ENCODE assay signal across 1 cellular context in the genomic region with DNA sequence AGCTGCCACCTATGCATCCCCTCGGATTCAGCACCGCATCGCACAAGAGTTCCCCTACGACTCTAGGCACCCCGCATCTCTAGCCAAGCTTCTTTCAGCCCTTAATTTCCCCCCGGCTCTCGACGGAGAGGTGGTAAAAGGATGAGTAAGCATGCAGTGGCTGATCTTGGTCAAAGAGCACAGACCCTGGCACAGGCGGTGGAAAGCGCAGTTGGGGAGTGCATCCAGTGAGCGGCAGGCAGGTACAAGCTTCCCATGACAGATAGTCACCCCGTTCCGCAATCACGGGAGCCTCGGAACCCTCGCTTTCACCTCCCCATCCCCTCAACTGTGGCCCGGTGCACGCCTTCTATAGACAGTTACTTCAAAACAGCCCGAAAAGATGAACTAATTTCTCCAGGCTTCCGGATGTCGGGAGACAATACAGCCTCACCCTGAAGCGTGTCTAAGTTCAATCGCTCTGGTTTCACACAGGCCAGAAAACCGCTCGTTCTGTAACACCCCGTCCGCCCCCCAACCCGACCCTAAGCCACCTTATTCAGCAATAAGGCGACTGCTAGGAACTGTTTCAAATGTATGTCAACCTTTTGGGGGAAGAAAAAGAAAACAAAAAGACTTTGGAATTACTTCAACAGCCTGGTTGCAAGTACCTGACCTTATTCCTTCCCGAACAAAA.
TF ChIP-seq lines count a peak whose summit lies in the region.

No MANE protein-coding gene starts in this region.

TF ChIP-seq in IMR-90, 13 proteins besides CTCF, POLR2A, EP300 and RAD21 (continued from another document):
- 0 out of 2 replicates have a peak, but pooled peaks have one; percentile 2 for TF ChIP-seq MAFK (IDR thresholded peaks at IDR 0.05; ENCODE audit: low read depth, low read length)
- 0 out of 2 replicates have a peak, but pooled peaks have one; percentile 9 for TF ChIP-seq CHD1 (IDR thresholded peaks at IDR 0.05; ENCODE audit: low read depth, low read length)
- TF ChIP-seq, protein P1, sequence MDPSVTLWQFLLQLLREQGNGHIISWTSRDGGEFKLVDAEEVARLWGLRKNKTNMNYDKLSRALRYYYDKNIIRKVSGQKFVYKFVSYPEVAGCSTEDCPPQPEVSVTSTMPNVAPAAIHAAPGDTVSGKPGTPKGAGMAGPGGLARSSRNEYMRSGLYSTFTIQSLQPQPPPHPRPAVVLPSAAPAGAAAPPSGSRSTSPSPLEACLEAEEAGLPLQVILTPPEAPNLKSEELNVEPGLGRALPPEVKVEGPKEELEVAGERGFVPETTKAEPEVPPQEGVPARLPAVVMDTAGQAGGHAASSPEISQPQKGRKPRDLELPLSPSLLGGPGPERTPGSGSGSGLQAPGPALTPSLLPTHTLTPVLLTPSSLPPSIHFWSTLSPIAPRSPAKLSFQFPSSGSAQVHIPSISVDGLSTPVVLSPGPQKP (IDR thresholded peaks at IDR 0.05; ENCODE audit: borderline replicate concordance, low read depth, low read length) = no peak
- TF ChIP-seq RFX5 (IDR thresholded peaks at IDR 0.05; ENCODE audit: low read depth, low read length) = no peak
- 0 out of 2 replicates have a peak, but pooled peaks have one; percentile 2 for TF ChIP-seq SMC3 (IDR thresholded peaks at IDR 0.05; ENCODE audit: low read depth, low read length)
- TF ChIP-seq RCOR1 (IDR thresholded peaks at IDR 0.05; ENCODE audit: insufficient replicate concordance, low read length) = no peak
